In the genomic region with DNA sequence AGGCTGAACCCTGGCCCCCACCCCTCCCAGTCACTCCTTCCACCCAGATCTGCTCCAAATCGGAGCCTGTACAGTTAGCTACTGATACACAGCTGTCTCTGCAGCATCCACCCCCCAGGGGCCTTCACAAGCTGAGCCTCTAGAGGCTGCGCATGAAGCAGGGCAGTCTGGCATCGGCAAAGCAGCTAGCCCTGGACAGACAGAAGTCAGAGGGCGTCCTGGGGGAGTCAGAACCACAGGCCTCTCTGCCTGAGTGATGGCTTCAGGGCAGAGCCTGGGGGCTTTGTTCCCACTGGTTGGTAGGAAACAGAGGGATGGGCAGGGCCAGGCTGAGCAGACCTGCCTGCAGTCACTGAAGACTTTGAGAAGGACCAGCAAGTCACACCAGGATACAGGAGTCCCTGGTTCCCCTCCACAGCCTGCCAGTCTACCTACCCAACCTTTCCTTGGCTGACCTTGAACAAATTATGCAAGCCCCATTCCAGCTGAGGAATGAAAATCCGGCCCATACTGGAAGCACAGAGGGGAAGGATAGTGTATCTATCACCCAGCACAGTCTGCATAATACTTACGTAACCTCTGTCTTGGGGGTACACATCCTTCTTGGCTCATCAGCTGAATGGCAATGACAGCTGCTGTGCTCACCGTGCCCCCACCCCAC, we compare ENCODE assay signal across 12 cellular contexts. TPM values are rescaled to one million over a fixed set of nuclear protein-coding genes. Genes with fewer than 3 reads are reported as not detected.
A peak's percentile ranks its signal among the peaks of the same experiment; 100 is the strongest.
DNase-seq lines count a peak whose midpoint lies in the region; ATAC-seq and TF ChIP-seq lines count a peak whose summit lies in the region.
"Had no signal": no experiment of that assay in that cellular context is flagged by ENCODE, and none has a peak within 500 bp of the region (broad histone marks: within the 10 kb centered on the region; RNA-seq: fewer than 3 reads in every experiment).

No MANE protein-coding gene starts in this region.

- no peak overlapping the region for H2AK5ac ChIP-seq in mesenchymal stem cell (ENCODE audit: low read length, severe bottlenecking)

- DNase-seq in NCI-H82 (lab: John Stamatoyannopoulos, UW), result peak; percentile 35
- DNase-seq in NCI-H82 treated with DMSO at 0.1 percent for 48 hours (lab: John Stamatoyannopoulos, UW; ENCODE audit: unreplicated experiment), result no peak
- peak; percentile 35 for DNase-seq in choroid plexus epithelial cell (ENCODE audit: low read depth)
- DNase-seq in mesenchymal stem cell, result no peak
- no peak for DNase-seq in NCI-H146 treated with DMSO at 0.1 percent for 48 hours (lab: John Stamatoyannopoulos, UW; ENCODE audit: unreplicated experiment)
- DNase-seq: NCI-H1092, SIG-M5 had no signal

- no peak overlapping the region for H2BK12ac ChIP-seq in mesenchymal stem cell (ENCODE audit: low read length in 2 of 2)

- no peaks in the 10 kb centered on the region for H3K79me1 ChIP-seq in mesenchymal stem cell (replicated peaks; ENCODE audit: low read length, poor library complexity, severe bottlenecking)

- peak overlapping the region in 1 of 2 experiments; percentile 36 for H3K14ac ChIP-seq in mesenchymal stem cell (ENCODE audit: low read length in 2 of 2)

- ATAC-seq in GM19463 (IDR thresholded peaks at IDR 0.05; ENCODE audit: unreplicated experiment), result no peak
- ATAC-seq in HG02938 (IDR thresholded peaks at IDR 0.05; ENCODE audit: unreplicated experiment), result no peak

- H3K9ac ChIP-seq in mesenchymal stem cell (ENCODE audit: low read length), result peak overlapping the region; percentile 51
- H3K9ac ChIP-seq in subcutaneous abdominal adipose tissue (ENCODE audit: low read length in 5 of 5), result peak overlapping the region in 3 of 5 donors; percentile 5 to 57 (median 30)

- no peak overlapping the region for H3K4me2 ChIP-seq in mesenchymal stem cell (ENCODE audit: low read length, poor library complexity, severe bottlenecking)

- no peak overlapping the region for H4K91ac ChIP-seq in mesenchymal stem cell (ENCODE audit: low read length)

- H3K23ac ChIP-seq in mesenchymal stem cell (ENCODE audit: low read length in 2 of 2), result no peak overlapping the region

- peaks cover 12 to 24% of the 10 kb centered on the region in 2 experiments for H3K36me3 ChIP-seq in mesenchymal stem cell (ENCODE audit: control insufficient read depth in 1 of 2, insufficient read depth in 2 of 2, low read depth in 1 of 2, low read length in 2 of 2)
- peaks cover 0 to 11% (median 6%) of the 10 kb centered on the region in 5 donors for H3K36me3 ChIP-seq in subcutaneous abdominal adipose tissue (ENCODE audit: control insufficient read depth in 5 of 5, insufficient read depth in 5 of 5, low read length in 5 of 5)

- no peak for TF ChIP-seq CTCF in choroid plexus epithelial cell (conservative IDR thresholded peaks at IDR 0.05; ENCODE audit: low read depth, low read length)

- H4K8ac ChIP-seq in mesenchymal stem cell (ENCODE audit: low read length), result no peak overlapping the region

- H3K9me3 ChIP-seq in mesenchymal stem cell (ENCODE audit: control insufficient read depth, low read length), result no peaks in the 10 kb centered on the region
- no peaks in the 10 kb centered on the region for H3K9me3 ChIP-seq in subcutaneous abdominal adipose tissue (ENCODE audit: control insufficient read depth in 5 of 5, low read length in 5 of 5)
- H3K9me3 ChIP-seq: thoracic aorta had no signal

- H2BK120ac ChIP-seq in mesenchymal stem cell (ENCODE audit: low read depth, low read length), result no peak overlapping the region

- no peak overlapping the region for H3K27ac ChIP-seq in mesenchymal stem cell (ENCODE audit: low read length, poor library complexity, severe bottlenecking)
- H3K27ac ChIP-seq in subcutaneous abdominal adipose tissue (ENCODE audit: low read depth, low read length), result no peak overlapping the region
- H3K27ac ChIP-seq: 22Rv1, thoracic aorta had no signal

- no peak overlapping the region for H2AFZ ChIP-seq in mesenchymal stem cell (ENCODE audit: low read depth, low read length)

- H3K4me3 ChIP-seq in choroid plexus epithelial cell (ENCODE audit: low read depth, low read length), result no peak overlapping the region
- H3K4me3 ChIP-seq in mesenchymal stem cell (ENCODE audit: insufficient read depth in 1 of 2, low read depth in 1 of 2, low read length in 2 of 2), result peak overlapping the region in 1 of 2 experiments; percentile 49
- H3K4me3 ChIP-seq in subcutaneous abdominal adipose tissue (ENCODE audit: low read depth in 1 of 5, low read length in 5 of 5), result no peak overlapping the region
- H3K4me3 ChIP-seq: thoracic aorta had no signal

- H2BK5ac ChIP-seq in mesenchymal stem cell (ENCODE audit: low read depth, low read length, poor library complexity, severe bottlenecking), result no peak overlapping the region

- H3K27me3 ChIP-seq in mesenchymal stem cell (ENCODE audit: control insufficient read depth in 1 of 2, insufficient read depth in 1 of 2, low read length in 2 of 2), result no peaks in the 10 kb centered on the region
- no peaks in the 10 kb centered on the region for H3K27me3 ChIP-seq in subcutaneous abdominal adipose tissue (ENCODE audit: control insufficient read depth in 5 of 5, insufficient read depth in 4 of 5, low read length in 5 of 5)

- H3K4ac ChIP-seq in mesenchymal stem cell (ENCODE audit: low read depth in 1 of 2, low read length in 2 of 2), result no peak overlapping the region

- 81% methylated on average over 7 of the region's 7 CpGs for WGBS in mesenchymal stem cell

- no peak overlapping the region for H3K18ac ChIP-seq in mesenchymal stem cell (ENCODE audit: low read depth in 1 of 2, low read length in 2 of 2)

- H3K4me1 ChIP-seq in mesenchymal stem cell (ENCODE audit: control insufficient read depth, insufficient read depth, low read depth, low read length) (peaks cover 32% of the 10 kb centered on the region), subcutaneous abdominal adipose tissue (ENCODE audit: control insufficient read depth in 5 of 5, insufficient read depth in 5 of 5, low read length in 5 of 5) (peaks cover 8 to 52% (median 43%) of the 10 kb centered on the region in 5 donors)

- H2BK15ac ChIP-seq in mesenchymal stem cell (ENCODE audit: low read depth, poor library complexity, severe bottlenecking), result no peak overlapping the region

RNA-seq across cellular contexts. Expression of a gene that starts 8.7 kb away (rescaled TPM):
- polyA plus RNA-seq in mesenchymal stem cell (2013, experiment 1 of 2), result 183 TPM
- polyA plus RNA-seq in mesenchymal stem cell (2013, experiment 2 of 2), result 184 TPM

RNA-seq across cellular contexts. Expression of a gene that starts 27.6 kb away (rescaled TPM):
- 132 TPM for polyA plus RNA-seq in mesenchymal stem cell (2013, experiment 1 of 2)
- polyA plus RNA-seq in mesenchymal stem cell (2013, experiment 2 of 2), result 138 TPM

Comparison
In these comparisons a context has a peak if more than half of its experiments do, and no peak if none do; other contexts are left out.
1. DNase-seq: peak in NCI-H82 (single experiment) and choroid plexus epithelial cell (single experiment); none in NCI-H82 treated with DMSO at 0.1 percent for 48 hours (single experiment), mesenchymal stem cell (single experiment) and NCI-H146 treated with DMSO at 0.1 percent for 48 hours (single experiment).